ENCODE assay signal across 17 cellular contexts in the genomic region with DNA sequence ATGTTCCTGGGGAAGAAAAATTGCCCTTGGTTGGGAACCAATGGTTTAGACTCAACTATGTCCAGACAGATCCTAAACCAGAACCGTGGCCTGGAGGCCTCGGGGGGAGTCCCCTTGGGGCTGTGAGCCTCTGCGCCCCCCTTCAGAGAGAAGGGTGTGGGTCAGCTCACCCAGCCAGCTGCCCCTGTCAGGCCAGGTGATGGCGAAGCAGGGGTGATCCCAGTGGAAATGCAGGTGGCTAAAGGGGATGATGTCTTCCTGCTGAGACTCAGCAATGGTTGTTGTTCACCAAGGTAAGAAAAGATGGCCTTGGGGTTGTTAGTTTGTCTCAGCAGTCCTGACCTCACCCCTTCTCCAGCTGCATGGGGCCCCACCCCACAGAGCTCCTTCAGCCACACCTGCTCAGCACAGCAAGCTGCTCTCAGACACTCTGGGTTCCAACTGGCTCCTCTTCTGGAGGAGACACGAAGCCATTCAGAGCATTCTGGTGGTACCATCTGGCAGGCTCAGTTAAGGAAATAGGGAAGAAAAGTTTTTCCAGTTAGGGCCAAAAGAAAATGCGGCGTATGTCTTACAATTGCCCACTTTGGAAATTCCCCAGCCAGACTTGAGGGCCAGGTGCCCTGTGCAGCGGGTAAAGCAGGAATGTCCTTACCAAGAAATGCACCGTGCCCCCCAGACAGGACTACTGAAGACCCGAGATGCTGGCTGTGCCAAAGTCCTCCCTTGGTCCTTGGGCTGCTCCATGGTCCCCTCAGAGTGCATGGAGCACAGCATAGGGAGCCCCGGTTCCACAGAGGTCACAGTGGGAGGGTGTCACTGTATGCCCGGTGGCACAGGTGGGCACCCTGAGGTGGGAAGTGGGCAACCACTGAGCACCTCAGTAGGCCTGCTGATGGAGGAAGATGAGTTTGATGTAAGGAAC.
A peak's percentile ranks its signal among the peaks of the same experiment; 100 is the strongest.
DNase-seq lines count a peak whose midpoint lies in the region; ATAC-seq and TF ChIP-seq lines count a peak whose summit lies in the region.
"Had no signal": no experiment of that assay in that cellular context is flagged by ENCODE, and none has a peak within 500 bp of the region (broad histone marks: within the 10 kb centered on the region; RNA-seq: fewer than 3 reads in every experiment).

No MANE protein-coding gene starts in this region.

- H3K4me3 Mint-ChIP-seq in endodermal cell: no peak overlapping the region
- H3K4me3 Mint-ChIP-seq in WTC11: no peak overlapping the region
- H3K4me3 Mint-ChIP-seq in stimulated activated memory B cell treated with anti-CD40 and anti-IgM and Interleukin-4, amounts not matched to agents 10 μg/mL and 1 μg/mL and 100 μg/mL, for 72 hours: no peak overlapping the region
- H3K4me3 Mint-ChIP-seq: HFFc6, T-helper 17 cell had no signal

- H3K36me3 ChIP-seq in right atrium auricular region (no peaks in the 10 kb centered on the region), endodermal cell (ENCODE audit: control insufficient read depth, insufficient read depth, low read length) (no peaks in the 10 kb centered on the region), vagina (no peaks in the 10 kb centered on the region), body of pancreas (replicated peaks in 1 of 2; ENCODE audit: insufficient read depth in 1 of 2, low read depth in 2 of 2) (no peaks in the 10 kb centered on the region)
- H3K36me3 ChIP-seq: MG63 had no signal

- no peak for ATAC-seq in right cardiac atrium
- no peak for ATAC-seq in body of pancreas
- no peak for ATAC-seq in WTC11
- no peak for ATAC-seq in stimulated activated memory B cell treated with anti-CD40 and anti-IgM and Interleukin-4, amounts not matched to agents 10 μg/mL and 1 μg/mL and 100 μg/mL, for 72 hours
- ATAC-seq: T-helper 17 cell had no signal

- H3K4me1 ChIP-seq in right atrium auricular region (peaks cover 0 to 7% of the 10 kb centered on the region in 2 donors), right cardiac atrium (ENCODE audit: control insufficient read depth, insufficient read depth, low read length) (no peaks in the 10 kb centered on the region), endodermal cell (ENCODE audit: control insufficient read depth, insufficient read depth, low read length) (no peaks in the 10 kb centered on the region), vagina (no peaks in the 10 kb centered on the region), body of pancreas (no peaks in the 10 kb centered on the region)

- H3K9me3 Mint-ChIP-seq in endodermal cell (no peaks in the 10 kb centered on the region), WTC11 (peaks cover 6% of the 10 kb centered on the region)
- peaks cover 5% of the 10 kb centered on the region for H3K9me3 Mint-ChIP-seq in stimulated activated memory B cell treated with anti-CD40 and anti-IgM and Interleukin-4, amounts not matched to agents 10 μg/mL and 1 μg/mL and 100 μg/mL, for 72 hours
- H3K9me3 Mint-ChIP-seq: HFFc6 had no signal

- H3K27ac ChIP-seq in right atrium auricular region: no peak overlapping the region
- H3K27ac ChIP-seq in right cardiac atrium (ENCODE audit: low read length): no peak overlapping the region
- H3K27ac ChIP-seq in endodermal cell (ENCODE audit: low read depth, low read length): no peak overlapping the region
- H3K27ac ChIP-seq in vagina: no peak overlapping the region
- no peak overlapping the region for H3K27ac ChIP-seq in body of pancreas

- POLR2A ChIA-PET in WTC11 (lab: Charles Lee): interaction anchor here (0.5 kb wide), 1 partner anchor 526 kb away, joined by 3 read pairs; no protein-coding TSS in a partner anchor

- CTCF ChIA-PET in WTC11 (lab: Charles Lee): no interaction called here

- intact Hi-C loops in right cardiac atrium (cut with DNase I) (no loop called here), vagina (cut with DNase I) (no loop called here), body of pancreas (cut with DNase I) (no loop called here)

- H3K27ac Mint-ChIP-seq in endodermal cell (no peak overlapping the region), WTC11 (no peak overlapping the region)
- no peak overlapping the region for H3K27ac Mint-ChIP-seq in stimulated activated memory B cell treated with anti-CD40 and anti-IgM and Interleukin-4, amounts not matched to agents 10 μg/mL and 1 μg/mL and 100 μg/mL, for 72 hours
- H3K27ac Mint-ChIP-seq: HFFc6, T-helper 17 cell had no signal

- 86% methylated on average over 12 of the region's 12 CpGs for WGBS in right cardiac atrium
- WGBS in endodermal cell (ENCODE audit: insufficient coverage in 1 of 2, insufficient read length in 1 of 2), 2 experiments: 89 to 92% methylated on average over 9 to 12 of the region's 12 CpGs
- WGBS in body of pancreas, 2 donors: 81 to 91% methylated on average over 11 to 12 of the region's 12 CpGs

- peak; percentile 34 for DNase-seq in right atrium auricular region (ENCODE audit: low spot score)
- DNase-seq in right cardiac atrium: no peak
- peak; percentile 67 for DNase-seq in NCI-H524 treated with DMSO at 0.1 percent for 48 hours (lab: John Stamatoyannopoulos, UW)
- peak; percentile 17 for DNase-seq in endodermal cell
- DNase-seq in vagina (ENCODE audit: extremely low spot score in 2 of 2): peak; percentile 69 to 84
- no peak for DNase-seq in body of pancreas
- DNase-seq in WTC11 (ENCODE audit: low spot score): no peak
- DNase-seq: EL, HFFc6, IMR-90, Karpas-422, MG63, NCI-H1092 treated with DMSO at 0.1 percent for 48 hours, NCI-H1694 treated with DMSO at 0.1 percent for 48 hours, NCI-H226, T-helper 17 cell had no signal

- H3K9ac ChIP-seq in endodermal cell (ENCODE audit: extremely low read depth, low read length, poor library complexity, severe bottlenecking): no peak overlapping the region

- H3K4me3 ChIP-seq in right atrium auricular region: no peak overlapping the region
- H3K4me3 ChIP-seq in right cardiac atrium (ENCODE audit: low read length): no peak overlapping the region
- no peak overlapping the region for H3K4me3 ChIP-seq in endodermal cell (ENCODE audit: low read length)
- no peak overlapping the region for H3K4me3 ChIP-seq in vagina
- no peak overlapping the region for H3K4me3 ChIP-seq in body of pancreas
- H3K4me3 ChIP-seq: MG63 had no signal

- H3K4me1 Mint-ChIP-seq in endodermal cell (no peaks in the 10 kb centered on the region), WTC11 (no peaks in the 10 kb centered on the region)
- no peaks in the 10 kb centered on the region for H3K4me1 Mint-ChIP-seq in stimulated activated memory B cell treated with anti-CD40 and anti-IgM and Interleukin-4, amounts not matched to agents 10 μg/mL and 1 μg/mL and 100 μg/mL, for 72 hours

- TF ChIP-seq POLR2A in vagina (IDR thresholded peaks at IDR 0.05): no peak
- no peak for TF ChIP-seq POLR2A in body of pancreas (IDR thresholded peaks at IDR 0.05)

- H3K36me3 Mint-ChIP-seq in endodermal cell (ENCODE audit: low read depth): no peaks in the 10 kb centered on the region
- H3K36me3 Mint-ChIP-seq in WTC11: no peaks in the 10 kb centered on the region
- no peaks in the 10 kb centered on the region for H3K36me3 Mint-ChIP-seq in stimulated activated memory B cell treated with anti-CD40 and anti-IgM and Interleukin-4, amounts not matched to agents 10 μg/mL and 1 μg/mL and 100 μg/mL, for 72 hours

- H3K9me3 ChIP-seq in right atrium auricular region (no peaks in the 10 kb centered on the region), right cardiac atrium (ENCODE audit: control insufficient read depth, low read length) (no peaks in the 10 kb centered on the region), endodermal cell (ENCODE audit: control insufficient read depth, low read length) (no peaks in the 10 kb centered on the region), vagina (no peaks in the 10 kb centered on the region), body of pancreas (no peaks in the 10 kb centered on the region)
- H3K9me3 ChIP-seq: MG63 had no signal

- H3K27me3 Mint-ChIP-seq in endodermal cell (ENCODE audit: insufficient read depth) (peaks cover 31% of the 10 kb centered on the region), WTC11 (ENCODE audit: low read depth) (peaks cover 5% of the 10 kb centered on the region; the same call in 1 of the 2 replicates)
- H3K27me3 Mint-ChIP-seq in stimulated activated memory B cell treated with anti-CD40 and anti-IgM and Interleukin-4, amounts not matched to agents 10 μg/mL and 1 μg/mL and 100 μg/mL, for 72 hours: peaks cover 25% of the 10 kb centered on the region

- no peak for TF ChIP-seq CTCF in right atrium auricular region (IDR thresholded peaks at IDR 0.05)
- no peak for TF ChIP-seq CTCF in endodermal cell (conservative IDR thresholded peaks at IDR 0.05)
- no peak for TF ChIP-seq CTCF in vagina (IDR thresholded peaks at IDR 0.05)
- no peak for TF ChIP-seq CTCF in body of pancreas (IDR thresholded peaks at IDR 0.05)
- no peak for TF ChIP-seq CTCF in WTC11 (IDR thresholded peaks at IDR 0.05)

- no peaks in the 10 kb centered on the region for H3K27me3 ChIP-seq in right atrium auricular region
- H3K27me3 ChIP-seq in right cardiac atrium (ENCODE audit: control insufficient read depth, insufficient read depth): no peaks in the 10 kb centered on the region
- H3K27me3 ChIP-seq in endodermal cell (ENCODE audit: control insufficient read depth, insufficient read depth, low read length, poor library complexity, severe bottlenecking): peaks cover 32% of the 10 kb centered on the region
- H3K27me3 ChIP-seq in vagina: no peaks in the 10 kb centered on the region
- no peaks in the 10 kb centered on the region for H3K27me3 ChIP-seq in body of pancreas
- H3K27me3 ChIP-seq: MG63 had no signal

Comparison
In these comparisons a context has a peak if more than half of its experiments do, and no peak if none do; other contexts are left out.
1. DNase-seq: peak in right atrium auricular region (single experiment), NCI-H524 treated with DMSO at 0.1 percent for 48 hours (single experiment), endodermal cell (single experiment) and vagina (2 of 2); none in right cardiac atrium (0 of 3), body of pancreas (0 of 4) and WTC11 (single experiment).